Comparison of ENCODE assay signal across 18 cellular contexts in genomic region chr20:25225642-25226432, GRCh38. TPM values are rescaled to one million over a fixed set of nuclear protein-coding genes. Genes with fewer than 3 reads are reported as not detected.
DNase-seq lines count a peak whose midpoint lies in the region; ATAC-seq and TF ChIP-seq lines count a peak whose summit lies in the region.
"Had no signal": no experiment of that assay in that cellular context is flagged by ENCODE, and none has a peak within 500 bp of the region (broad histone marks: within the 10 kb centered on the region; RNA-seq: fewer than 3 reads in every experiment).

No MANE protein-coding gene starts in this region.

- TF ChIP-seq EP300 in esophagus muscularis mucosa (IDR thresholded peaks at IDR 0.05) = no peak

- no peak for TF ChIP-seq POLR2A in esophagus muscularis mucosa (IDR thresholded peaks at IDR 0.05; ENCODE audit: low read depth)

- H2BK15ac ChIP-seq in neuronal stem cell (ENCODE audit: low read length) = no peak overlapping the region

- peak overlapping the region; percentile 72 for H2AK5ac ChIP-seq in neuronal stem cell (ENCODE audit: low read depth, low read length)

- ATAC-seq in aorta (ENCODE audit: low FRiP score) (no peak), GM18858 (IDR thresholded peaks at IDR 0.05; ENCODE audit: unreplicated experiment) (no peak)
- ATAC-seq: activated CD8-positive, alpha-beta T cell treated with anti-CD3 and anti-CD28 coated beads for 36 hours; sciatic nerve had no signal

- CTCF ChIA-PET in activated CD4-positive, alpha-beta T cell treated with anti-CD3 and anti-CD28 coated beads, Interleukin-2, amount 10 ng/mL, durations not matched to agents 7 days and 5 days (lab: Charles Lee) = interaction anchor here (2.0 kb wide), 1 partner anchor 13 kb away, joined by 5 read pairs; no protein-coding TSS in a partner anchor

- H3K4ac ChIP-seq in neuronal stem cell (ENCODE audit: low read length) = no peak overlapping the region

- POLR2A ChIA-PET in activated CD4-positive, alpha-beta T cell treated with anti-CD3 and anti-CD28 coated beads, Interleukin-2, amount 10 ng/mL, durations not matched to agents 7 days and 5 days (lab: Charles Lee) = no interaction called here

- H3K4me1 ChIP-seq in esophagus muscularis mucosa (peaks cover 62 to 72% (median 67%) of the 10 kb centered on the region in 4 donors), neuronal stem cell (ENCODE audit: control insufficient read depth in 2 of 2, insufficient read depth in 1 of 2, low read depth in 1 of 2, low read length in 2 of 2) (peaks cover 18% of the 10 kb centered on the region in 2 donors), aorta (ENCODE audit: control insufficient read depth in 1 of 2, insufficient read depth in 2 of 2, low read length in 2 of 2) (no peaks in the 10 kb centered on the region)

- H3K27ac Mint-ChIP-seq in activated CD4-positive, alpha-beta T cell treated with anti-CD3 and anti-CD28 coated beads, Interleukin-2, amount 10 ng/mL, durations not matched to agents 7 days and 5 days = peak overlapping the region; percentile 13
- H3K27ac Mint-ChIP-seq: activated CD8-positive, alpha-beta T cell treated with anti-CD3 and anti-CD28 coated beads for 36 hours; activated naive CD8-positive, alpha-beta T cell treated with anti-CD3 and anti-CD28 coated beads, Interleukin-2, amount 10 ng/mL, durations not matched to agents 7 days and 5 days; CD4-positive, CD25-positive, alpha-beta regulatory T cell; nephron had no signal

- H3K9me3 Mint-ChIP-seq in activated CD4-positive, alpha-beta T cell treated with anti-CD3 and anti-CD28 coated beads, Interleukin-2, amount 10 ng/mL, durations not matched to agents 7 days and 5 days = no peaks in the 10 kb centered on the region
- H3K9me3 Mint-ChIP-seq: activated CD8-positive, alpha-beta T cell treated with anti-CD3 and anti-CD28 coated beads for 36 hours; activated naive CD8-positive, alpha-beta T cell treated with anti-CD3 and anti-CD28 coated beads, Interleukin-2, amount 10 ng/mL, durations not matched to agents 7 days and 5 days; CD4-positive, CD25-positive, alpha-beta regulatory T cell; nephron had no signal

- no peak overlapping the region for H4K91ac ChIP-seq in neuronal stem cell (ENCODE audit: low read depth, low read length, poor library complexity)

- whole genome bisulfite sequencing in esophagus muscularis mucosa = 87% methylated on average over 6 of the region's 16 CpGs
- WGBS in neuronal stem cell (ENCODE audit: extremely low coverage in 2 of 2, insufficient read length in 2 of 2, insufficient replicate concordance in 1 of 2), 2 donors = no CpG with 5 or more reads among the region's 16 CpGs
- 48 to 51% methylated on average over 16 of the region's 16 CpGs for WGBS in aorta, 2 donors

- H3K9ac ChIP-seq in neuronal stem cell (ENCODE audit: low read depth, low read length, poor library complexity) = no peak overlapping the region

- no peaks in the 10 kb centered on the region for H3K9me3 ChIP-seq in esophagus muscularis mucosa
- H3K9me3 ChIP-seq in neuronal stem cell (replicated peaks in 1 of 2; ENCODE audit: control insufficient read depth in 2 of 2, insufficient read depth in 1 of 2, low read depth in 1 of 2, low read length in 2 of 2) = no peaks in the 10 kb centered on the region
- H3K9me3 ChIP-seq in aorta (ENCODE audit: control insufficient read depth, low read length) = no peaks in the 10 kb centered on the region
- H3K9me3 ChIP-seq: lower lobe of right lung had no signal

- TF ChIP-seq CTCF in esophagus muscularis mucosa (IDR thresholded peaks at IDR 0.05) = no peak

- H3K36me3 ChIP-seq in esophagus muscularis mucosa = peaks cover 0 to 46% (median 34%) of the 10 kb centered on the region in 4 donors
- H3K36me3 ChIP-seq in neuronal stem cell (replicated peaks in 1 of 2; ENCODE audit: control insufficient read depth in 2 of 2, insufficient read depth in 2 of 2, low read length in 2 of 2) = peaks cover 4 to 12% of the 10 kb centered on the region in 2 donors
- no peaks in the 10 kb centered on the region for H3K36me3 ChIP-seq in aorta (ENCODE audit: control insufficient read depth in 1 of 2, insufficient read depth in 2 of 2, low read length in 1 of 2)

- H3K4me3 Mint-ChIP-seq in activated CD4-positive, alpha-beta T cell treated with anti-CD3 and anti-CD28 coated beads, Interleukin-2, amount 10 ng/mL, durations not matched to agents 7 days and 5 days = no peak overlapping the region
- H3K4me3 Mint-ChIP-seq: activated CD8-positive, alpha-beta T cell treated with anti-CD3 and anti-CD28 coated beads for 36 hours; activated naive CD8-positive, alpha-beta T cell treated with anti-CD3 and anti-CD28 coated beads, Interleukin-2, amount 10 ng/mL, durations not matched to agents 7 days and 5 days; CD4-positive, CD25-positive, alpha-beta regulatory T cell; nephron had no signal

- no peak overlapping the region for H2BK5ac ChIP-seq in neuronal stem cell (ENCODE audit: low read length)

- DNase-seq in activated CD4-positive, alpha-beta T cell treated with anti-CD3 and anti-CD28 coated beads, Interleukin-2, amount 10 ng/mL, durations not matched to agents 7 days and 5 days = no peak
- DNase-seq in activated CD4-positive, alpha-beta T cell treated with anti-CD3 and anti-CD28 coated beads for 48 hours = no peak
- no peak for DNase-seq in esophagus muscularis mucosa (ENCODE audit: extremely low spot score)
- DNase-seq in neuronal stem cell (ENCODE audit: low spot score) = no peak
- no peak for DNase-seq in aorta
- no peak for DNase-seq in NCI-H2029 (lab: John Stamatoyannopoulos, UW)
- DNase-seq in activated CD4-positive, alpha-beta T cell treated with anti-CD3 and anti-CD28 coated beads, Interleukin-2, amount 50 U/mL, for 48 hours = no peak
- DNase-seq: activated CD8-positive, alpha-beta T cell treated with anti-CD3 and anti-CD28 coated beads for 36 hours; activated naive CD8-positive, alpha-beta T cell treated with anti-CD3 and anti-CD28 coated beads, Interleukin-2, amount 10 ng/mL, durations not matched to agents 7 days and 5 days; activated T-cell treated with anti-CD3 and anti-CD28 coated beads, Interleukin-2, amount 50 U/mL, for 48 hours; caudate nucleus; CD4-positive, CD25-positive, alpha-beta regulatory T cell; foreskin fibroblast; lower lobe of right lung; NCI-H526 had no signal

- H3K14ac ChIP-seq in neuronal stem cell (ENCODE audit: low read length) = peak overlapping the region; percentile 75

- no peak overlapping the region for H2BK120ac ChIP-seq in neuronal stem cell (ENCODE audit: low read depth, low read length)

- H3K27me3 ChIP-seq in esophagus muscularis mucosa (no peaks in the 10 kb centered on the region), neuronal stem cell (ENCODE audit: control insufficient read depth in 3 of 3, insufficient read depth in 3 of 3, low read depth in 1 of 3, low read length in 3 of 3) (no peaks in the 10 kb centered on the region), aorta (ENCODE audit: control insufficient read depth in 1 of 2, insufficient read depth in 2 of 2, low read length in 1 of 2) (no peaks in the 10 kb centered on the region)

- intact Hi-C loops in esophagus muscularis mucosa (cut with DNase I) (no loop called here), aorta (cut with DNase I) (loop anchor here in 1 of 2 donors (2.0 kb wide), 1 partner anchor 71 kb away; no protein-coding TSS in a partner anchor)

- H2AFZ ChIP-seq in neuronal stem cell (ENCODE audit: low read length) = no peak overlapping the region

- no peak overlapping the region for H3K4me2 ChIP-seq in neuronal stem cell (ENCODE audit: insufficient read depth, low read length, poor library complexity, severe bottlenecking)

- peaks cover 3% of the 10 kb centered on the region for H3K4me1 Mint-ChIP-seq in activated CD4-positive, alpha-beta T cell treated with anti-CD3 and anti-CD28 coated beads, Interleukin-2, amount 10 ng/mL, durations not matched to agents 7 days and 5 days
- H3K4me1 Mint-ChIP-seq: activated naive CD8-positive, alpha-beta T cell treated with anti-CD3 and anti-CD28 coated beads, Interleukin-2, amount 10 ng/mL, durations not matched to agents 7 days and 5 days; CD4-positive, CD25-positive, alpha-beta regulatory T cell had no signal

- H3K4me3 ChIP-seq in esophagus muscularis mucosa (no peak overlapping the region), neuronal stem cell (ENCODE audit: low read length in 2 of 2) (no peak overlapping the region), aorta (ENCODE audit: low read length in 2 of 2) (no peak overlapping the region)
- H3K4me3 ChIP-seq: lower lobe of right lung had no signal

- no peaks in the 10 kb centered on the region for H3K27me3 Mint-ChIP-seq in activated CD4-positive, alpha-beta T cell treated with anti-CD3 and anti-CD28 coated beads, Interleukin-2, amount 10 ng/mL, durations not matched to agents 7 days and 5 days
- H3K27me3 Mint-ChIP-seq: activated CD8-positive, alpha-beta T cell treated with anti-CD3 and anti-CD28 coated beads for 36 hours; activated naive CD8-positive, alpha-beta T cell treated with anti-CD3 and anti-CD28 coated beads, Interleukin-2, amount 10 ng/mL, durations not matched to agents 7 days and 5 days; CD4-positive, CD25-positive, alpha-beta regulatory T cell had no signal

- H3K23ac ChIP-seq in neuronal stem cell (ENCODE audit: low read depth, low read length, poor library complexity) = peak overlapping the region; percentile 59

- peak overlapping the region; percentile 85 to 94 (median 91) for H3K27ac ChIP-seq in esophagus muscularis mucosa (replicated peaks in 1 of 4)
- no peak overlapping the region for H3K27ac ChIP-seq in neuronal stem cell (replicated peaks; ENCODE audit: low read length)
- peak overlapping the region; percentile 86 to 87 for H3K27ac ChIP-seq in aorta (ENCODE audit: low read depth in 1 of 2, low read length in 2 of 2)

- H3K18ac ChIP-seq in neuronal stem cell (ENCODE audit: low read length) = peak overlapping the region; percentile 78

- no peaks in the 10 kb centered on the region for H3K36me3 Mint-ChIP-seq in activated CD4-positive, alpha-beta T cell treated with anti-CD3 and anti-CD28 coated beads, Interleukin-2, amount 10 ng/mL, durations not matched to agents 7 days and 5 days (ENCODE audit: low read depth)
- H3K36me3 Mint-ChIP-seq: activated naive CD8-positive, alpha-beta T cell treated with anti-CD3 and anti-CD28 coated beads, Interleukin-2, amount 10 ng/mL, durations not matched to agents 7 days and 5 days; CD4-positive, CD25-positive, alpha-beta regulatory T cell had no signal

- H4K8ac ChIP-seq in neuronal stem cell (ENCODE audit: low read depth, low read length) = no peak overlapping the region

- H3K79me1 ChIP-seq in neuronal stem cell (ENCODE audit: low read depth, low read length) = no peaks in the 10 kb centered on the region

- no peak overlapping the region for H2BK12ac ChIP-seq in neuronal stem cell (ENCODE audit: low read length)

RNA-seq across cellular contexts. Expression of gene PYGB, which starts 22.0 kb away (rescaled TPM):
- total RNA-seq in activated CD4-positive, alpha-beta T cell treated with anti-CD3 and anti-CD28 coated beads, Interleukin-2, amount 10 ng/mL, durations not matched to agents 7 days and 5 days = 10 to 100 TPM; 28.7 to 30.2 TPM
- total RNA-seq in esophagus muscularis mucosa (100 to 1,000 TPM; 398 to 632 (median 462) TPM), aorta (10 to 100 TPM; 92.8 to 95.2 TPM)
- 31.3 TPM for polyA plus RNA-seq in neuronal stem cell (2013, experiment 1 of 2)
- 32.4 TPM for polyA plus RNA-seq in neuronal stem cell (2013, experiment 2 of 2)
- polyA plus RNA-seq in aorta = 100 to 1,000 TPM in 1 of 2 donors, 10 to 100 TPM in 1; 37.9 to 143 TPM

RNA-seq across cellular contexts. Expression of gene ENTPD6, which starts 30.3 kb away (rescaled TPM):
- 10 to 100 TPM; 33.8 to 45.6 TPM for total RNA-seq in activated CD4-positive, alpha-beta T cell treated with anti-CD3 and anti-CD28 coated beads, Interleukin-2, amount 10 ng/mL, durations not matched to agents 7 days and 5 days
- total RNA-seq in esophagus muscularis mucosa (10 to 100 TPM; 39.0 to 44.1 (median 43.5) TPM), aorta (10 to 100 TPM; 68.8 to 69.8 TPM)
- 50.6 TPM for polyA plus RNA-seq in neuronal stem cell (2013, experiment 1 of 2)
- 48.4 TPM for polyA plus RNA-seq in neuronal stem cell (2013, experiment 2 of 2)
- 100 to 1,000 TPM in 1 of 2 donors, 10 to 100 TPM in 1; 25.5 to 111 TPM for polyA plus RNA-seq in aorta

Comparison
In these comparisons a context has a peak if more than half of its experiments do, and no peak if none do; other contexts are left out.
1. RNA of gene PYGB, which starts 22.0 kb away (total RNA-seq): 398 to 632 TPM in esophagus muscularis mucosa; 92.8 to 95.2 TPM in aorta and 28.7 to 30.2 TPM in activated CD4-positive, alpha-beta T cell treated with anti-CD3 and anti-CD28 coated beads, Interleukin-2, amount 10 ng/mL, durations not matched to agents 7 days and 5 days; every median in the first group is over 4 times any median in the second.